9 cellular contexts compared by ENCODE assay signal in the genomic region with DNA sequence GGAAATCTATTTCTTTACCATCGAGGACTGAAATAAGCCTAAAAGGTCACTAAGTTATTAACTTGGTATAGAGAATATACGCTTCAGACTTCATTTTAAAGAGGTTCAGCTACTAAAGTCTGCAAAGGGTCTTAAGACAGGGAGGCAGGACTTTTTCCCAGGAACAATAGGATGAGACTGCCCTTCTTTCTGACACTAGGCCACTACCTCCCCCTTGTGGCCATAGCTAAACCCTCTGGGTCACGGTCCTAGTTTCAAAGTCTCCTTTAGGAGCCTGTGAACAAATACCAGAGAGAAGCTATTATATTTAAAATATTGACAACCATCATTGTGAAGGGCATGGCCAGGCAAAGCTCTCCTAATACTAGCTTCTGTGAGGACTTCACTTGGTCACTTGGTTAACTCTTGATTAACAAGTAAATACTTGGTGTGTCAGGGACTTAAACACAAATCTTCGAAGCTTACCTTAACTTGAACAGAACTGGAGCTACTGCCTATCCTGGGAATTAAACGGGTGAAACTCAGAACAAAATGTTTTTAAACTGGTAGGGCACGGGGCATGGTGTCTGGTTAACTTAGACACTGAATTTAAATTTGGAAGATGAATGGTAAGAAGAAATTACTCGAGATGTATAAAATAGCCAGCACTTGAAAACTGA.
A peak's percentile ranks its signal among the peaks of the same experiment; 100 is the strongest.
DNase-seq lines count a peak whose midpoint lies in the region; ATAC-seq, FAIRE-seq and TF ChIP-seq lines count a peak whose summit lies in the region.
"Had no signal": no experiment of that assay in that cellular context is flagged by ENCODE, and none has a peak within 500 bp of the region (broad histone marks: within the 10 kb centered on the region; RNA-seq: fewer than 3 reads in every experiment).

No MANE protein-coding gene starts in this region.

- no peaks in the 10 kb centered on the region for H3K27me3 Mint-ChIP-seq in CD4-positive, alpha-beta memory T cell

- H3K27me3 ChIP-seq in CD4-positive, alpha-beta memory T cell (ENCODE audit: insufficient read depth, low read length) = no peaks in the 10 kb centered on the region
- no peaks in the 10 kb centered on the region for H3K27me3 ChIP-seq in upper lobe of right lung

- in situ Hi-C loops in GM13976 (cut with MboI; ENCODE audit: low sequenced_read_pairs, unreplicated experiment) = no loop called here

- H3K4me3 Mint-ChIP-seq in CD4-positive, alpha-beta memory T cell = no peak overlapping the region
- H3K4me3 Mint-ChIP-seq: T-helper 1 cell treated with Interleukin-12 subunit alpha and Interleukin-12 subunit beta and Interleukin-4 antibody, amounts not matched to agents 30 μg/mL and 1 μg/mL, for 36 hours had no signal

- intact Hi-C loops in CD4-positive, alpha-beta memory T cell (cut with micrococcal nuclease) = loop anchor here (1.0 to 2.0 kb wide), 2 partner anchors 76 to 204 kb away; a partner anchor contains a TSS
- intact Hi-C loops in kidney (cut with DNase I) = no loop called here
- intact Hi-C loops in upper lobe of right lung (cut with DNase I) = no loop called here

- H3K9me3 ChIP-seq in CD4-positive, alpha-beta memory T cell (ENCODE audit: control insufficient read depth in 1 of 2, low read length in 2 of 2) = no peaks in the 10 kb centered on the region
- no peaks in the 10 kb centered on the region for H3K9me3 ChIP-seq in kidney (ENCODE audit: control insufficient read depth in 1 of 2, low read length in 2 of 2)
- H3K9me3 ChIP-seq in upper lobe of right lung = no peaks in the 10 kb centered on the region

- peak overlapping the region in 1 of 7 donors; percentile 14 for H3K27ac Mint-ChIP-seq in CD4-positive, alpha-beta memory T cell
- H3K27ac Mint-ChIP-seq: T-helper 1 cell treated with Interleukin-12 subunit alpha and Interleukin-12 subunit beta and Interleukin-4 antibody, amounts not matched to agents 30 μg/mL and 1 μg/mL, for 36 hours had no signal

- H3K4me1 ChIP-seq in CD4-positive, alpha-beta memory T cell (ENCODE audit: insufficient read depth, low read length) = no peaks in the 10 kb centered on the region
- H3K4me1 ChIP-seq in kidney (ENCODE audit: control insufficient read depth in 1 of 2, insufficient read depth in 1 of 2, low read depth in 1 of 2, low read length in 2 of 2) (peaks cover 0 to 2% of the 10 kb centered on the region in 2 donors), upper lobe of right lung (no peaks in the 10 kb centered on the region)

- peak in 3 of 5 donors; percentile 5 to 14 (median 11) for DNase-seq in CD4-positive, alpha-beta memory T cell
- no peak for DNase-seq in GM13976 (ENCODE audit: low spot score)
- peak; percentile 13 for DNase-seq in NCI-H748 treated with DMSO at 0.1 percent for 48 hours (lab: John Stamatoyannopoulos, UW)
- peak; percentile 75 for DNase-seq in cardiac fibroblast (ENCODE audit: low read depth in 2 of 2)
- DNase-seq in kidney = no peak
- DNase-seq in upper lobe of right lung = no peak

- no peak overlapping the region for H3K9ac ChIP-seq in kidney (ENCODE audit: low read length in 2 of 2)

- no peaks in the 10 kb centered on the region for H3K9me3 Mint-ChIP-seq in CD4-positive, alpha-beta memory T cell
- H3K9me3 Mint-ChIP-seq: T-helper 1 cell treated with Interleukin-12 subunit alpha and Interleukin-12 subunit beta and Interleukin-4 antibody, amounts not matched to agents 30 μg/mL and 1 μg/mL, for 36 hours had no signal

- no peak overlapping the region for H3K27ac ChIP-seq in CD4-positive, alpha-beta memory T cell (ENCODE audit: low read depth, low read length)
- H3K27ac ChIP-seq in kidney (ENCODE audit: low read depth in 2 of 2, low read length in 2 of 2) (no peak overlapping the region), upper lobe of right lung (no peak overlapping the region)

- TF ChIP-seq CTCF in GM13976 (IDR thresholded peaks at IDR 0.05; ENCODE audit: borderline replicate concordance, control extremely low read depth, extremely low read depth, insufficient read depth, missing control alignments) (peak; percentile 60), cardiac fibroblast (IDR thresholded peaks at IDR 0.05; ENCODE audit: low read depth, low read length) (peak; percentile 92), kidney (IDR thresholded peaks at IDR 0.05; ENCODE audit: borderline replicate concordance, extremely low read depth, insufficient read depth) (peak; percentile 65), upper lobe of right lung (IDR thresholded peaks at IDR 0.05) (peak; percentile 79)

- POLR2A ChIA-PET in CD4-positive, alpha-beta memory T cell (lab: Charles Lee; ENCODE audit: partially characterized antibody) = interaction anchor here (1.1 kb wide), 1 partner anchor 75 kb away, joined by 4 read pairs; a partner anchor contains a TSS

- FAIRE-seq in kidney (lab: Jason Lieb, UNC) = no peak

- peaks cover 38 to 53% of the 10 kb centered on the region in 2 donors for H3K36me3 Mint-ChIP-seq in CD4-positive, alpha-beta memory T cell

- no peaks in the 10 kb centered on the region for H3K36me3 ChIP-seq in CD4-positive, alpha-beta memory T cell (ENCODE audit: insufficient read depth, low read length)
- H3K36me3 ChIP-seq in kidney (ENCODE audit: control insufficient read depth in 1 of 2, insufficient read depth in 2 of 2, low read length in 2 of 2) = peaks cover 0 to 8% of the 10 kb centered on the region in 2 donors
- peaks cover 20% of the 10 kb centered on the region for H3K36me3 ChIP-seq in upper lobe of right lung

- CTCF ChIA-PET in CD4-positive, alpha-beta memory T cell (lab: Charles Lee; ENCODE audit: partially characterized antibody) = interaction anchor here (0.7 to 1.5 kb wide), 12 partner anchors 9 to 207 kb away, joined by 3 to 13 read pairs (median 3); a partner anchor contains a TSS

- H3K4me3 ChIP-seq in CD4-positive, alpha-beta memory T cell (ENCODE audit: low read length in 2 of 2) = no peak overlapping the region
- H3K4me3 ChIP-seq in cardiac fibroblast (replicated peaks in 1 of 2; ENCODE audit: low read depth in 2 of 2, low read length in 2 of 2) (no peak overlapping the region), kidney (ENCODE audit: low read length in 2 of 2) (no peak overlapping the region), upper lobe of right lung (no peak overlapping the region)

- H3K4me1 Mint-ChIP-seq in CD4-positive, alpha-beta memory T cell = peaks cover 18 to 49% (median 34%) of the 10 kb centered on the region in 4 donors

- ATAC-seq in upper lobe of right lung (peak; percentile 81), GM21619 (IDR thresholded peaks at IDR 0.05; ENCODE audit: unreplicated experiment) (no peak), GM18520 (IDR thresholded peaks at IDR 0.05; ENCODE audit: unreplicated experiment) (no peak)

Comparison
In these comparisons a context has a peak if more than half of its experiments do, and no peak if none do; other contexts are left out.
1. DNase-seq: peak in CD4-positive, alpha-beta memory T cell (3 of 5), NCI-H748 treated with DMSO at 0.1 percent for 48 hours (single experiment) and cardiac fibroblast (2 of 2); none in GM13976 (single experiment), kidney (single experiment) and upper lobe of right lung (single experiment).
2. Peak in every context shown above with its lines, with median percentiles within 50 percentile points of each other: CTCF ChIP-seq.